In genomic region chr17:78789663-78790181, GRCh38 we compare ENCODE assay signal across 8 cellular contexts. TPM values are rescaled to one million over a fixed set of nuclear protein-coding genes. Genes with fewer than 3 reads are reported as not detected.
A peak's percentile ranks its signal among the peaks of the same experiment; 100 is the strongest.
DNase-seq lines count a peak whose midpoint lies in the region; ATAC-seq and TF ChIP-seq lines count a peak whose summit lies in the region.

No MANE protein-coding gene starts in this region.

- peak overlapping the region; percentile 58 to 79 (median 79) for H3K27ac ChIP-seq in thyroid gland

- H3K4me3 Mint-ChIP-seq in stimulated activated naive CD8-positive, alpha-beta T cell treated with anti-CD3 and anti-CD28 coated beads, Interleukin-15, Interleukin-2, amounts not matched to agents 100 ng/mL and 50 ng/mL, for 24 hours, result no peak overlapping the region

- H3K9me3 ChIP-seq in thyroid gland, result no peaks in the 10 kb centered on the region

- TF ChIP-seq POLR2A in thyroid gland (IDR thresholded peaks at IDR 0.05), result no peak

- WGBS in thyroid gland, 2 donors, result 30 to 37% methylated on average over 14 of the region's 14 CpGs

- DNase-seq in stimulated activated naive CD8-positive, alpha-beta T cell treated with anti-CD3 and anti-CD28 coated beads, Interleukin-15, Interleukin-2, amounts not matched to agents 100 U/mL and 50 U/mL, for 24 hours, result no peak
- DNase-seq in activated naive CD4-positive, alpha-beta T cell treated with anti-CD3 and anti-CD28 coated beads, Interleukin-2, amount 50 U/mL, for 72 hours (ENCODE audit: low spot score in 2 of 2), result no peak
- DNase-seq in inferior parietal cortex (ENCODE audit: extremely low spot score), result peak; percentile 67
- peak; percentile 90 to 95 for DNase-seq in thyroid gland
- DNase-seq in cerebellar nuclear complex (lab: John Stamatoyannopoulos, UW), result no peak
- DNase-seq in midbrain (lab: John Stamatoyannopoulos, UW), result no peak
- DNase-seq in stimulated activated CD4-positive, alpha-beta T cell treated with anti-CD3 and anti-CD28 coated beads, Interleukin-4, amount 100 ng/mL, for 24 hours, result no peak

- H3K36me3 Mint-ChIP-seq in stimulated activated naive CD8-positive, alpha-beta T cell treated with anti-CD3 and anti-CD28 coated beads, Interleukin-15, Interleukin-2, amounts not matched to agents 100 ng/mL and 50 ng/mL, for 24 hours (ENCODE audit: low read depth), result peaks cover 31% of the 10 kb centered on the region
- H3K36me3 Mint-ChIP-seq in activated naive CD4-positive, alpha-beta T cell treated with anti-CD3 and anti-CD28 coated beads, Interleukin-2, amount 50 U/mL, for 72 hours, result peaks cover 0 to 22% of the 10 kb centered on the region in 2 donors

- intact Hi-C loops in thyroid gland (cut with DNase I), result no loop called here

- H3K4me1 Mint-ChIP-seq in stimulated activated naive CD8-positive, alpha-beta T cell treated with anti-CD3 and anti-CD28 coated beads, Interleukin-15, Interleukin-2, amounts not matched to agents 100 ng/mL and 50 ng/mL, for 24 hours (ENCODE audit: low read depth), result peaks cover 60% of the 10 kb centered on the region

- no peak for TF ChIP-seq CTCF in thyroid gland (IDR thresholded peaks at IDR 0.05)

- peaks cover 24 to 39% of the 10 kb centered on the region in 2 donors for H3K4me1 ChIP-seq in thyroid gland

- peaks cover 0 to 7% of the 10 kb centered on the region in 2 donors for H3K36me3 ChIP-seq in thyroid gland

- H3K27ac Mint-ChIP-seq in stimulated activated naive CD8-positive, alpha-beta T cell treated with anti-CD3 and anti-CD28 coated beads, Interleukin-15, Interleukin-2, amounts not matched to agents 100 ng/mL and 50 ng/mL, for 24 hours, result peak overlapping the region; percentile 43
- peak overlapping the region; percentile 61 to 81 for H3K27ac Mint-ChIP-seq in activated naive CD4-positive, alpha-beta T cell treated with anti-CD3 and anti-CD28 coated beads, Interleukin-2, amount 50 U/mL, for 72 hours

- no peak for ATAC-seq in stimulated activated naive CD8-positive, alpha-beta T cell treated with anti-CD3 and anti-CD28 coated beads, Interleukin-15, Interleukin-2, amounts not matched to agents 100 U/mL and 50 U/mL, for 24 hours
- ATAC-seq in activated naive CD4-positive, alpha-beta T cell treated with anti-CD3 and anti-CD28 coated beads, Interleukin-2, amount 50 U/mL, for 72 hours, result peak; percentile 22 to 27

- no peaks in the 10 kb centered on the region for H3K27me3 Mint-ChIP-seq in stimulated activated naive CD8-positive, alpha-beta T cell treated with anti-CD3 and anti-CD28 coated beads, Interleukin-15, Interleukin-2, amounts not matched to agents 100 ng/mL and 50 ng/mL, for 24 hours

- no peaks in the 10 kb centered on the region for H3K9me3 Mint-ChIP-seq in stimulated activated naive CD8-positive, alpha-beta T cell treated with anti-CD3 and anti-CD28 coated beads, Interleukin-15, Interleukin-2, amounts not matched to agents 100 ng/mL and 50 ng/mL, for 24 hours
- no peaks in the 10 kb centered on the region for H3K9me3 Mint-ChIP-seq in activated naive CD4-positive, alpha-beta T cell treated with anti-CD3 and anti-CD28 coated beads, Interleukin-2, amount 50 U/mL, for 72 hours

- no peak overlapping the region for H3K4me3 ChIP-seq in thyroid gland (replicated peaks in 1 of 3)

- H3K27me3 ChIP-seq in thyroid gland, result no peaks in the 10 kb centered on the region

RNA-seq across cellular contexts. Expression of gene CYTH1, which starts 7.6 kb away (rescaled TPM):
- 100 to 1,000 TPM in 1 of 2 donors, 10 to 100 TPM in 1; 82.6 to 148 TPM for total RNA-seq in activated naive CD4-positive, alpha-beta T cell treated with anti-CD3 and anti-CD28 coated beads, Interleukin-2, amount 50 U/mL, for 72 hours
- 10 to 100 TPM; 69.0 to 94.5 (median 75.7) TPM for total RNA-seq in thyroid gland

RNA-seq across cellular contexts. Expression of gene USP36, which starts 50.9 kb away (rescaled TPM):
- total RNA-seq in activated naive CD4-positive, alpha-beta T cell treated with anti-CD3 and anti-CD28 coated beads, Interleukin-2, amount 50 U/mL, for 72 hours, result 10 to 100 TPM; 82.2 to 88.1 TPM
- total RNA-seq in thyroid gland, result 10 to 100 TPM; 33.9 to 61.5 (median 46.6) TPM

Comparison
In these comparisons a context has a peak if more than half of its experiments do, and no peak if none do; other contexts are left out.
1. DNase-seq: peak in inferior parietal cortex (single experiment) and thyroid gland (2 of 2); none in stimulated activated naive CD8-positive, alpha-beta T cell treated with anti-CD3 and anti-CD28 coated beads, Interleukin-15, Interleukin-2, amounts not matched to agents 100 U/mL and 50 U/mL, for 24 hours (single experiment), activated naive CD4-positive, alpha-beta T cell treated with anti-CD3 and anti-CD28 coated beads, Interleukin-2, amount 50 U/mL, for 72 hours (0 of 2), cerebellar nuclear complex (0 of 2), midbrain (single experiment) and stimulated activated CD4-positive, alpha-beta T cell treated with anti-CD3 and anti-CD28 coated beads, Interleukin-4, amount 100 ng/mL, for 24 hours (single experiment).